In genomic region chr16:57017251-57017650, GRCh38 we compare ENCODE assay signal across 13 cellular contexts. TPM values are rescaled to one million over a fixed set of nuclear protein-coding genes. Genes with fewer than 3 reads are reported as not detected.
DNase-seq lines count a peak whose midpoint lies in the region; ATAC-seq, FAIRE-seq and TF ChIP-seq lines count a peak whose summit lies in the region.
"Had no signal": no experiment of that assay in that cellular context is flagged by ENCODE, and none has a peak within 500 bp of the region (broad histone marks: within the 10 kb centered on the region; RNA-seq: fewer than 3 reads in every experiment).

No MANE protein-coding gene starts in this region.

- no peaks in the 10 kb centered on the region for H3K9me3 Mint-ChIP-seq in T-helper 2 cell treated with Interferon-gamma antibody and Interleukin-4, amounts not matched to agents 5 μg/mL and 100 μg/mL, for 36 hours
- H3K9me3 Mint-ChIP-seq in memory B cell: no peaks in the 10 kb centered on the region
- H3K9me3 Mint-ChIP-seq in progenitor cell of endocrine pancreas (ENCODE audit: low read depth): no peaks in the 10 kb centered on the region

- ATAC-seq in PC-3: peak; percentile 50; the same call in 1 of the 2 replicates
- no peak for ATAC-seq in memory B cell (ENCODE audit: low read depth)
- no peak for ATAC-seq in GM18519 (IDR thresholded peaks at IDR 0.05; ENCODE audit: low FRiP score, unreplicated experiment)
- ATAC-seq: activated CD4-positive, CD25-positive, alpha-beta regulatory T cell treated with anti-CD3 and anti-CD28 coated beads, Interleukin-2, amount 50 U/mL, for 24 hours; pancreas had no signal

- H3K36me3 ChIP-seq in PC-3 (ENCODE audit: low read depth, low read length) (no peaks in the 10 kb centered on the region), bronchial epithelial cell (ENCODE audit: control insufficient read depth, insufficient read depth, low read length) (no peaks in the 10 kb centered on the region), MM.1S (replicated peaks; ENCODE audit: insufficient read depth, low read length) (no peaks in the 10 kb centered on the region)
- H3K36me3 ChIP-seq: pancreas had no signal

- H3K4me3 Mint-ChIP-seq in T-helper 2 cell treated with Interferon-gamma antibody and Interleukin-4, amounts not matched to agents 5 μg/mL and 100 μg/mL, for 36 hours: peak overlapping the region; percentile 39
- H3K4me3 Mint-ChIP-seq in memory B cell (no peak overlapping the region), progenitor cell of endocrine pancreas (ENCODE audit: low read depth) (no peak overlapping the region)

- no peaks in the 10 kb centered on the region for H3F3A ChIP-seq in PC-3 (ENCODE audit: low read length, unreplicated experiment)
- peaks cover 10% of the 10 kb centered on the region for H3F3A ChIP-seq in MM.1S (ENCODE audit: insufficient read depth, low read length)

- no peaks in the 10 kb centered on the region for H3K27me3 Mint-ChIP-seq in T-helper 2 cell treated with Interferon-gamma antibody and Interleukin-4, amounts not matched to agents 5 μg/mL and 100 μg/mL, for 36 hours (ENCODE audit: low read depth)
- no peaks in the 10 kb centered on the region for H3K27me3 Mint-ChIP-seq in memory B cell
- H3K27me3 Mint-ChIP-seq in progenitor cell of endocrine pancreas: peaks cover 33% of the 10 kb centered on the region

- H3K4me3 ChIP-seq in PC-3 (ENCODE audit: low read length) (no peak overlapping the region), bronchial epithelial cell (ENCODE audit: low read depth, low read length) (no peak overlapping the region), MM.1S (ENCODE audit: low read length) (no peak overlapping the region)
- H3K4me3 ChIP-seq: pancreas, thoracic aorta had no signal

- H3K4me1 ChIP-seq in PC-3 (ENCODE audit: insufficient read depth, low read length) (no peaks in the 10 kb centered on the region; the same call in 1 of the 2 replicates), MM.1S (ENCODE audit: low read length) (peaks cover 10% of the 10 kb centered on the region)
- H3K4me1 ChIP-seq: pancreas had no signal

- H4K20me1 ChIP-seq in PC-3 (ENCODE audit: low read length) (no peaks in the 10 kb centered on the region), MM.1S (ENCODE audit: insufficient read depth, low read length) (no peaks in the 10 kb centered on the region)

- H3K36me3 Mint-ChIP-seq in T-helper 2 cell treated with Interferon-gamma antibody and Interleukin-4, amounts not matched to agents 5 μg/mL and 100 μg/mL, for 36 hours (ENCODE audit: low read depth): peaks cover 75% of the 10 kb centered on the region
- H3K36me3 Mint-ChIP-seq in memory B cell (peaks cover 61% of the 10 kb centered on the region), progenitor cell of endocrine pancreas (ENCODE audit: insufficient read depth) (no peaks in the 10 kb centered on the region)

- peaks cover 68% of the 10 kb centered on the region for H3K4me1 Mint-ChIP-seq in T-helper 2 cell treated with Interferon-gamma antibody and Interleukin-4, amounts not matched to agents 5 μg/mL and 100 μg/mL, for 36 hours (ENCODE audit: low read depth)
- H3K4me1 Mint-ChIP-seq in memory B cell (peaks cover 32% of the 10 kb centered on the region), progenitor cell of endocrine pancreas (ENCODE audit: low read depth) (no peaks in the 10 kb centered on the region)

- TF ChIP-seq CTCF in PC-3 (conservative IDR thresholded peaks at IDR 0.05; ENCODE audit: low read depth, low read length) (no peak), bronchial epithelial cell (IDR thresholded peaks at IDR 0.05; ENCODE audit: insufficient read depth, low read length, severe bottlenecking) (no peak), MM.1S (IDR thresholded peaks at IDR 0.05; ENCODE audit: low read length) (no peak), progenitor cell of endocrine pancreas (IDR thresholded peaks at IDR 0.05; ENCODE audit: unreplicated experiment) (no peak)

- no peaks in the 10 kb centered on the region for H3K27me3 ChIP-seq in PC-3 (ENCODE audit: low read length)
- H3K27me3 ChIP-seq in bronchial epithelial cell (ENCODE audit: control insufficient read depth, insufficient read depth, low read length): no peaks in the 10 kb centered on the region
- no peaks in the 10 kb centered on the region for H3K27me3 ChIP-seq in MM.1S (replicated peaks; ENCODE audit: insufficient read depth, low read length)
- H3K27me3 ChIP-seq: pancreas had no signal

- H3K79me2 ChIP-seq in PC-3 (ENCODE audit: low read length) (no peaks in the 10 kb centered on the region), MM.1S (ENCODE audit: low read length) (no peaks in the 10 kb centered on the region)

- H3K4me2 ChIP-seq in PC-3 (ENCODE audit: low read length) (no peak overlapping the region), MM.1S (ENCODE audit: low read depth, low read length) (no peak overlapping the region)

- H3K27ac ChIP-seq in PC-3 (ENCODE audit: low read length) (no peak overlapping the region), MM.1S (ENCODE audit: low read length) (no peak overlapping the region)
- H3K27ac ChIP-seq: pancreas, thoracic aorta had no signal

- no peaks in the 10 kb centered on the region for H3K9me3 ChIP-seq in PC-3 (ENCODE audit: low read length)
- H3K9me3 ChIP-seq in MM.1S (replicated peaks; ENCODE audit: insufficient read depth, low read length): no peaks in the 10 kb centered on the region
- H3K9me3 ChIP-seq: pancreas, thoracic aorta had no signal

- H3K9me2 ChIP-seq in PC-3 (replicated peaks; ENCODE audit: low read length) (no peaks in the 10 kb centered on the region), MM.1S (replicated peaks; ENCODE audit: insufficient read depth, low read length) (no peaks in the 10 kb centered on the region)

- CTCF ChIA-PET in PC-3 (lab: Charles Lee): no interaction called here

- no peak for FAIRE-seq in bronchial epithelial cell (lab: Jason Lieb, UNC)
- FAIRE-seq: A204.1, pancreas had no signal

- H3K9ac ChIP-seq in PC-3 (ENCODE audit: low read length) (no peak overlapping the region), MM.1S (ENCODE audit: low read length) (no peak overlapping the region)

- no peak overlapping the region for H2AFZ ChIP-seq in PC-3 (ENCODE audit: low read length)
- no peak overlapping the region for H2AFZ ChIP-seq in MM.1S (ENCODE audit: low read length)

- intact Hi-C loops in PC-3 (cut with micrococcal nuclease): no loop called here

- DNase-seq in T-helper 2 cell treated with Interferon-gamma antibody and Interleukin-4, amounts not matched to agents 5 μg/mL and 100 μg/mL, for 36 hours (ENCODE audit: low spot score): no peak
- no peak for DNase-seq in T-helper 2 cell
- DNase-seq in PC-3: peak; percentile 29
- DNase-seq in bronchial epithelial cell (ENCODE audit: low read depth): peak; percentile 39
- no peak for DNase-seq in memory B cell (ENCODE audit: low spot score in 2 of 2)
- DNase-seq in MM.1S: no peak
- DNase-seq in progenitor cell of endocrine pancreas (ENCODE audit: low spot score, unreplicated experiment): no peak
- DNase-seq: NCI-H1105, pancreas had no signal

- no TSS peak for BruUV-seq in PC-3 (replicated peaks; lab: Mats Ljungman, UMichigan)

- POLR2A ChIA-PET in PC-3 (lab: Charles Lee; ENCODE audit: unreplicated experiment): no interaction called here

- peak overlapping the region; percentile 79 for H3K27ac Mint-ChIP-seq in T-helper 2 cell treated with Interferon-gamma antibody and Interleukin-4, amounts not matched to agents 5 μg/mL and 100 μg/mL, for 36 hours
- peak overlapping the region; percentile 58 for H3K27ac Mint-ChIP-seq in memory B cell
- H3K27ac Mint-ChIP-seq in progenitor cell of endocrine pancreas: no peak overlapping the region

RNA-seq across cellular contexts. Expression of gene NLRC5, which starts 27.9 kb away (rescaled TPM):
- total RNA-seq in PC-3 (2014; rRNA removed) (0.98 and 4.4 TPM in 2 replicates), bronchial epithelial cell (2.1 and 2.2 TPM in 2 replicates), progenitor cell of endocrine pancreas (not detected in 2 replicates)

RNA-seq across cellular contexts. Expression of gene CETP, which starts 55.5 kb away (rescaled TPM):
- not detected in 2 replicates for total RNA-seq in PC-3 (2014; rRNA removed)
- total RNA-seq in bronchial epithelial cell: not detected in 2 replicates
- total RNA-seq in progenitor cell of endocrine pancreas: not detected in 2 replicates
- total RNA-seq: thoracic aorta had no signal

Comparison
In these comparisons a context has a peak if more than half of its experiments do, and no peak if none do; other contexts are left out.
1. DNase-seq: peak in PC-3 (single experiment) and bronchial epithelial cell (single experiment); none in T-helper 2 cell treated with Interferon-gamma antibody and Interleukin-4, amounts not matched to agents 5 μg/mL and 100 μg/mL, for 36 hours (single experiment), T-helper 2 cell (0 of 5), memory B cell (0 of 2), MM.1S (single experiment) and progenitor cell of endocrine pancreas (single experiment).